10 cellular contexts compared by ENCODE assay signal in the genomic region with DNA sequence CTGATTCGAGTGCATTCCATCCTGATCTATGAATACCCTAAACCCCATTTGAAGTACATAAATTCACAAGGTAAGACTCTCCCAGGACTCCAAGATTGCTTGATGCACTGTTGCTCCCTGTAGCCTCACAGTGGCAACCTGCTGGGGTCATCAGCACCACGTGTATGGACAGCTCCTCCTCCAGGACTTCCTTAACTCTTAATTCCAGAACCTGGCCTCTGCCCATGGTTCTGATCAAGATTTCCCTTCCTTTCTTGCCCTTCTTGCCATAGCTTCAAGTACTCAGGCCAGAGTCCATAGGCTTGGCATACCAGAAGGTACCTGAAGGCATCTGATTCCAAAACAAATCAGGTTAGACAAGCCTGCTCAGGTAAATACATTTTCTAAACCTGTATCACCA. TPM values are rescaled to one million over a fixed set of nuclear protein-coding genes. Genes with fewer than 3 reads are reported as not detected.
DNase-seq lines count a peak whose midpoint lies in the region; ATAC-seq, FAIRE-seq and TF ChIP-seq lines count a peak whose summit lies in the region.
"Had no signal": no experiment of that assay in that cellular context is flagged by ENCODE, and none has a peak within 500 bp of the region (broad histone marks: within the 10 kb centered on the region; RNA-seq: fewer than 3 reads in every experiment).

No MANE protein-coding gene starts in this region.

- intact Hi-C loops in Caco-2 (cut with micrococcal nuclease; ENCODE audit: unreplicated experiment) (loop anchor here (1.0 to 2.0 kb wide), 4 partner anchors 21 to 62 kb away; no protein-coding TSS in a partner anchor), body of pancreas (cut with DNase I) (no loop called here), HepG2 (cut with micrococcal nuclease; ENCODE audit: unreplicated experiment) (no loop called here)

- H3K9me3 ChIP-seq in Caco-2 (no peaks in the 10 kb centered on the region), body of pancreas (no peaks in the 10 kb centered on the region), HepG2 (ENCODE audit: low read length) (no peaks in the 10 kb centered on the region)

- BruUV-seq in Caco-2 (replicated peaks; lab: Mats Ljungman, UMichigan) (no TSS peak), HepG2 (replicated peaks; lab: Mats Ljungman, UMichigan) (no TSS peak)

- H3K27me3 ChIP-seq in Caco-2 (replicated peaks; ENCODE audit: control insufficient read depth, insufficient read depth, low read length): no peaks in the 10 kb centered on the region
- H3K27me3 ChIP-seq in body of pancreas: no peaks in the 10 kb centered on the region
- no peaks in the 10 kb centered on the region for H3K27me3 ChIP-seq in HepG2 (ENCODE audit: control insufficient read depth in 1 of 2, insufficient read depth in 2 of 2, low read length in 2 of 2)

- in situ Hi-C loops in HepG2 (cut with HindIII; ENCODE audit: extremely low pct_ligation_motif_present, low pct_unique_long_range_greater_than_20kb): no loop called here

- CTCF ChIA-PET in Caco-2 (lab: Charles Lee): interaction anchor here (0.6 to 1.5 kb wide), 6 partner anchors 22 to 225 kb away, joined by 3 to 5 read pairs (median 4); no protein-coding TSS in a partner anchor
- CTCF ChIA-PET in HepG2 (lab: Yijun Ruan, JAX; ENCODE audit: low intra/inter-chr PET ratio, low total read pairs): no interaction called here

- H3K27ac ChIP-seq in body of pancreas (no peak overlapping the region), HepG2 (ENCODE audit: extremely low read length, insufficient read depth, low read length) (no peak overlapping the region)

- POLR2A ChIA-PET in Caco-2 (lab: Charles Lee): interaction anchor here (0.6 kb wide), 2 partner anchors 9 to 33 kb away, joined by 3 to 5 read pairs; no protein-coding TSS in a partner anchor
- POLR2A ChIA-PET in HepG2 (lab: Yijun Ruan, JAX): no interaction called here

- WGBS in body of pancreas, 2 donors: 8 to 9% methylated on average over 2 of the region's 2 CpGs
- WGBS in HepG2 (ENCODE audit: low lambda C conversion rate): 0% methylated on average over 2 of the region's 2 CpGs

- no peak overlapping the region for H3K4me3 Mint-ChIP-seq in Caco-2 (ENCODE audit: unreplicated experiment)
- H3K4me3 Mint-ChIP-seq: immature natural killer cell had no signal

- TF ChIP-seq EP300 in HepG2 (IDR thresholded peaks at IDR 0.05; ENCODE audit: low read depth in 2 of 2, low read length in 2 of 2) (no peak), HepG2 (CRISPR knock-in tag; IDR thresholded peaks at IDR 0.05; ENCODE audit: borderline replicate concordance) (no peak)

- FAIRE-seq in HepG2 (lab: Jason Lieb, UNC): no peak

- no peak for TF ChIP-seq RAD21 in HepG2 (CRISPR knock-in tag; IDR thresholded peaks at IDR 0.05)

- H3K4me3 ChIP-seq in Caco-2 (ENCODE audit: low read depth, low read length) (no peak overlapping the region), body of pancreas (no peak overlapping the region), HepG2 (replicated peaks in 1 of 3; ENCODE audit: insufficient read depth in 1 of 3, low read depth in 2 of 3, low read length in 3 of 3) (no peak overlapping the region)

- no peaks in the 10 kb centered on the region for H3K79me2 ChIP-seq in HepG2 (ENCODE audit: insufficient read depth, low read length)

- no peaks in the 10 kb centered on the region for H3K36me3 ChIP-seq in Caco-2 (ENCODE audit: control insufficient read depth, insufficient read depth, low read length)
- H3K36me3 ChIP-seq in body of pancreas (replicated peaks in 1 of 2; ENCODE audit: insufficient read depth in 1 of 2, low read depth in 2 of 2): no peaks in the 10 kb centered on the region
- H3K36me3 ChIP-seq in HepG2 (replicated peaks in 1 of 2; ENCODE audit: control insufficient read depth in 1 of 2, insufficient read depth in 2 of 2, low read length in 2 of 2): no peaks in the 10 kb centered on the region

- H3K36me3 Mint-ChIP-seq in Caco-2 (ENCODE audit: insufficient read depth, unreplicated experiment): no peaks in the 10 kb centered on the region
- H3K36me3 Mint-ChIP-seq: immature natural killer cell had no signal

- H3K4me2 ChIP-seq in HepG2 (ENCODE audit: low read depth, low read length): no peak overlapping the region

- peak in 1 of 2 experiments; percentile 0 for TF ChIP-seq CTCF in Caco-2 (IDR thresholded peaks at IDR 0.05; ENCODE audit: insufficient read depth in 1 of 2, low read depth in 1 of 2, low read length in 1 of 2, severe bottlenecking in 1 of 2, unreplicated experiment in 1 of 2)
- peak in 3 of 7 experiments; percentile 1 to 26 (median 10) for TF ChIP-seq CTCF in body of pancreas (IDR thresholded peaks at IDR 0.05)
- peak; percentile 29; the same call in 1 of the 2 replicates for TF ChIP-seq CTCF in HepG2 (CRISPR knock-in tag; IDR thresholded peaks at IDR 0.05)

- H3K9ac ChIP-seq in HepG2 (ENCODE audit: insufficient read depth, low read depth, low read length): no peak overlapping the region

- peak; percentile 91 to 94 for DNase-seq in Caco-2
- peak; percentile 73 to 80 for DNase-seq in Kasumi-1 (lab: John Stamatoyannopoulos, UW)
- DNase-seq in body of pancreas: peak; percentile 68 to 78 (median 71)
- peak; percentile 16 for DNase-seq in HepG2 (ENCODE audit: low spot score)
- no peak for DNase-seq in NCI-H774 (lab: John Stamatoyannopoulos, UW)
- no peak for DNase-seq in activated T-cell treated with anti-CD3 and anti-CD28 coated beads, Interleukin-2, amount 50 U/mL, for 1 hour
- DNase-seq in NCI-H128 (lab: John Stamatoyannopoulos, UW; ENCODE audit: unreplicated experiment): no peak
- DNase-seq: immature natural killer cell, KG1 had no signal

- ATAC-seq in body of pancreas: peak; percentile 76
- peak; percentile 51; the same call in 2 of the 3 replicates for ATAC-seq in HepG2
- no peak for ATAC-seq in GM19324 (IDR thresholded peaks at IDR 0.05; ENCODE audit: low FRiP score, unreplicated experiment)

- no peak overlapping the region for H3K27ac Mint-ChIP-seq in Caco-2 (ENCODE audit: unreplicated experiment)
- H3K27ac Mint-ChIP-seq: immature natural killer cell had no signal

- TF ChIP-seq POLR2A in body of pancreas (IDR thresholded peaks at IDR 0.05): no peak
- no peak for TF ChIP-seq POLR2A in HepG2 (IDR thresholded peaks at IDR 0.05; ENCODE audit: insufficient read depth in 1 of 2, low read depth in 2 of 2, low read length in 2 of 2)

- peaks cover 5% of the 10 kb centered on the region for H3K27me3 Mint-ChIP-seq in Caco-2 (ENCODE audit: insufficient read depth, unreplicated experiment)

- H3K4me1 Mint-ChIP-seq in Caco-2 (ENCODE audit: low read depth, unreplicated experiment): no peaks in the 10 kb centered on the region
- H3K4me1 Mint-ChIP-seq: immature natural killer cell had no signal

- H4K20me1 ChIP-seq in HepG2 (ENCODE audit: insufficient read depth, low read length): no peaks in the 10 kb centered on the region

- no peak overlapping the region for H2AFZ ChIP-seq in HepG2 (ENCODE audit: low read length)

- no peaks in the 10 kb centered on the region for H3K9me3 Mint-ChIP-seq in Caco-2 (ENCODE audit: unreplicated experiment)
- H3K9me3 Mint-ChIP-seq: immature natural killer cell had no signal

- H3K4me1 ChIP-seq in Caco-2 (peaks cover 5% of the 10 kb centered on the region; the same call in 1 of the 2 replicates), body of pancreas (no peaks in the 10 kb centered on the region), HepG2 (ENCODE audit: insufficient read depth, low read length) (no peaks in the 10 kb centered on the region)

TF ChIP-seq in HepG2, 621 proteins besides CTCF, POLR2A, EP300 and RAD21 (continues in another document):
- no peak for TF ChIP-seq ZBTB20 (CRISPR knock-in tag; IDR thresholded peaks at IDR 0.05; ENCODE audit: borderline replicate concordance, low read depth)

RNA-seq across cellular contexts. Expression of gene NLK, which starts 34.0 kb away (rescaled TPM):
- total RNA-seq in Caco-2 (2022) (84.5 and 87.3 TPM in 2 replicates), body of pancreas (10 to 100 TPM; 15.5 to 30.1 TPM), HepG2 (2016; rRNA removed; fragmentation: Illumina TruSeq; extraction: Trizol) (13.2 and 13.4 TPM in 2 replicates)
- total RNA-seq in HepG2 (2016; cell fraction: cytosol; rRNA removed; fragmentation: Illumina TruSeq; extraction: Trizol; ENCODE audit: low read depth): 7.4 and 9.4 TPM in 2 replicates
- 12.7 and 13.0 TPM in 2 replicates for total RNA-seq in HepG2 (2016; cell fraction: insoluble cytoplasmic fraction; rRNA removed; fragmentation: Illumina TruSeq; extraction: Trizol)
- total RNA-seq in HepG2 (2016; cell fraction: membrane; rRNA removed; fragmentation: Illumina TruSeq; extraction: Trizol): 11.4 and 13.2 TPM in 2 replicates
- total RNA-seq in HepG2 (2016; cell fraction: nucleus; rRNA removed; fragmentation: Illumina TruSeq; extraction: Trizol): 16.5 and 19.7 TPM in 2 replicates
- 14.6 and 17.6 TPM in 2 replicates for polyA plus RNA-seq in HepG2 (2011; rRNA removed)
- 6.0 and 9.4 TPM in 2 replicates for polyA plus RNA-seq in HepG2 (2011; cell fraction: cytosol; rRNA removed)
- polyA plus RNA-seq in HepG2 (2011; cell fraction: nucleus; rRNA removed): 10.5 and 11.7 TPM in 2 replicates
- polyA plus RNA-seq in HepG2 (2012): 6.7 and 7.4 TPM in 2 replicates
- polyA plus RNA-seq in HepG2 (2016; cell fraction: cytosol; fragmentation: Illumina TruSeq; extraction: Trizol; ENCODE audit: low read depth): 2.0 and 2.2 TPM in 2 replicates
- polyA plus RNA-seq in HepG2 (2016; cell fraction: insoluble cytoplasmic fraction; fragmentation: Illumina TruSeq; extraction: Trizol; ENCODE audit: low read depth): 11.4 and 12.2 TPM in 2 replicates
- polyA plus RNA-seq in HepG2 (2016; cell fraction: membrane; fragmentation: Illumina TruSeq; extraction: Trizol; ENCODE audit: low read depth): 7.8 and 9.4 TPM in 2 replicates
- 14.4 and 16.1 TPM in 2 replicates for polyA plus RNA-seq in HepG2 (2016; cell fraction: nucleus; fragmentation: Illumina TruSeq; extraction: Trizol; ENCODE audit: insufficient read depth, low read depth)
- 44.7 and 70.6 TPM in 2 replicates for polyA minus RNA-seq in HepG2 (2011; rRNA and poly(A)+ RNA removed; ENCODE audit: low replicate concordance)
- polyA minus RNA-seq in HepG2 (2011; cell fraction: cytosol; rRNA and poly(A)+ RNA removed): 9.5 and 12.5 TPM in 2 replicates
- 49.2 and 50.1 TPM in 2 replicates for polyA minus RNA-seq in HepG2 (2011; cell fraction: nucleus; rRNA and poly(A)+ RNA removed)

Comparison
In these comparisons a context has a peak if more than half of its experiments do, and no peak if none do; other contexts are left out.
1. DNase-seq: peak in Caco-2 (2 of 2), Kasumi-1 (2 of 2), body of pancreas (4 of 4) and HepG2 (single experiment); none in NCI-H774 (single experiment), activated T-cell treated with anti-CD3 and anti-CD28 coated beads, Interleukin-2, amount 50 U/mL, for 1 hour (single experiment) and NCI-H128 (single experiment).